ENCODE assay signal across 26 cellular contexts in genomic region chr1:243927401-243927800, GRCh38.
A peak's percentile ranks its signal among the peaks of the same experiment; 100 is the strongest.
DNase-seq lines count a peak whose midpoint lies in the region; ATAC-seq and TF ChIP-seq lines count a peak whose summit lies in the region.
"Had no signal": no experiment of that assay in that cellular context is flagged by ENCODE, and none has a peak within 500 bp of the region (broad histone marks: within the 10 kb centered on the region; RNA-seq: fewer than 3 reads in every experiment).

No MANE protein-coding gene starts in this region.

- peak overlapping the region; percentile 5 for H3K4me3 Mint-ChIP-seq in neural progenitor cell
- H3K4me3 Mint-ChIP-seq: activated naive CD4-positive, alpha-beta T cell treated with anti-CD3 and anti-CD28 coated beads, Interleukin-2, amount 50 U/mL, for 24 hours; activated T-helper 17 cell treated with anti-CD3 and anti-CD28 coated beads, Interleukin-2, amount 50 U/mL, for 72 hours; stimulated activated naive CD8-positive, alpha-beta T cell treated with anti-CD3 and anti-CD28 coated beads, Interleukin-15, amount 100 ng/mL, for 72 hours had no signal

- H3K4me3 ChIP-seq in ACC112 (ENCODE audit: low read depth, low read length) (peak overlapping the region; percentile 16; the same call in 1 of the 2 replicates), IMR-90 (ENCODE audit: insufficient read depth, low read depth, low read length) (no peak overlapping the region), ectodermal cell (ENCODE audit: insufficient read depth, low read depth, low read length) (no peak overlapping the region), neural progenitor cell (no peak overlapping the region), testis (no peak overlapping the region), sigmoid colon (no peak overlapping the region)
- H3K4me3 ChIP-seq: BLaER1, cardiac muscle cell, esophagus muscularis mucosa, tibial nerve had no signal

- dilution Hi-C loops in IMR-90 (cut with HindIII; ENCODE audit: low sequenced_read_pairs, unreplicated experiment) = no loop called here

- H3K14ac ChIP-seq in IMR-90 (replicated peaks; ENCODE audit: low read depth, low read length) = no peak overlapping the region

- no peaks in the 10 kb centered on the region for H4K20me1 ChIP-seq in IMR-90 (ENCODE audit: insufficient read depth, low read length)
- no peaks in the 10 kb centered on the region for H4K20me1 ChIP-seq in neural progenitor cell (ENCODE audit: low read depth)
- H4K20me1 ChIP-seq: BLaER1 had no signal

- peak overlapping the region; percentile 86 for H3K27ac ChIP-seq in ACC112 (ENCODE audit: low read depth, low read length)
- no peak overlapping the region for H3K27ac ChIP-seq in IMR-90 (ENCODE audit: insufficient read depth, low read length)
- H3K27ac ChIP-seq in ectodermal cell (ENCODE audit: insufficient read depth, low read depth, low read length, poor library complexity, severe bottlenecking) = peak overlapping the region; percentile 19
- H3K27ac ChIP-seq in neural progenitor cell = no peak overlapping the region
- no peak overlapping the region for H3K27ac ChIP-seq in RWPE1
- H3K27ac ChIP-seq in testis = no peak overlapping the region
- no peak overlapping the region for H3K27ac ChIP-seq in sigmoid colon
- H3K27ac ChIP-seq: BLaER1, cardiac muscle cell, esophagus muscularis mucosa, HL-60, neutrophil, tibial nerve had no signal

- 0 out of 2 replicates have a peak overlapping the region, but pooled peaks have one; percentile 5 for H3K4ac ChIP-seq in IMR-90 (ENCODE audit: low read depth, low read length)

- intact Hi-C loops in IMR-90 (cut with micrococcal nuclease) = loop anchor here (10.0 kb wide), 2 partner anchors 213 to 1537 kb away; no protein-coding TSS in a partner anchor
- intact Hi-C loops in testis (cut with DNase I; ENCODE audit: low total_unique reads) = no loop called here
- intact Hi-C loops in sigmoid colon (cut with DNase I) = no loop called here

- peaks cover 2% of the 10 kb centered on the region for H3K27me3 Mint-ChIP-seq in neural progenitor cell (ENCODE audit: insufficient read depth, low read depth)

- H3K79me2 ChIP-seq in ACC112 (ENCODE audit: control insufficient read depth, insufficient read depth, low read length, unreplicated experiment) (no peaks in the 10 kb centered on the region), neural progenitor cell (ENCODE audit: low read depth) (no peaks in the 10 kb centered on the region)

- no peak overlapping the region for H2BK5ac ChIP-seq in IMR-90 (ENCODE audit: low read depth, low read length, poor library complexity, severe bottlenecking)

- peak overlapping the region; percentile 24 for H2AK5ac ChIP-seq in IMR-90 (ENCODE audit: low read depth, low read length)

- peak overlapping the region; percentile 44 for H2BK120ac ChIP-seq in IMR-90 (ENCODE audit: low read depth, low read length)

- H3K4me1 ChIP-seq in ACC112 (ENCODE audit: control insufficient read depth, insufficient read depth, low read length, unreplicated experiment) (peaks cover 40% of the 10 kb centered on the region), IMR-90 (ENCODE audit: control insufficient read depth, insufficient read depth, low read length) (peaks cover 14% of the 10 kb centered on the region), ectodermal cell (ENCODE audit: control insufficient read depth, insufficient read depth, low read length) (peaks cover 33% of the 10 kb centered on the region), neural progenitor cell (peaks cover 59% of the 10 kb centered on the region), testis (no peaks in the 10 kb centered on the region), sigmoid colon (no peaks in the 10 kb centered on the region)
- H3K4me1 ChIP-seq: BLaER1 had no signal

- POLR2A ChIA-PET in IMR-90 (lab: Charles Lee; ENCODE audit: unreplicated experiment) = no interaction called here
- POLR2A ChIA-PET in RWPE1 (lab: Yijun Ruan, JAX; ENCODE audit: low non-redundant PET) = no interaction called here

- H2BK15ac ChIP-seq in IMR-90 (ENCODE audit: low read depth, low read length) = peak overlapping the region; percentile 52; the same call in 1 of the 3 replicates

- peak overlapping the region; percentile 33; the same call in 1 of the 2 replicates for H4K91ac ChIP-seq in IMR-90 (ENCODE audit: insufficient read depth, low read depth, low read length)

- no TSS peak for BruUV-seq in IMR-90 (replicated peaks; lab: Mats Ljungman, UMichigan)

- no peak for TF ChIP-seq EP300 in sigmoid colon (IDR thresholded peaks at IDR 0.05)

- CTCF ChIA-PET in IMR-90 (lab: Yijun Ruan, JAX) (interaction anchor here (0.6 kb wide), 1 partner anchor 123 kb away, joined by 3 read pairs; no protein-coding TSS in a partner anchor), RWPE1 (lab: Yijun Ruan, JAX) (no interaction called here)

- H3K79me1 ChIP-seq in IMR-90 (ENCODE audit: low read depth in 1 of 2, low read length in 2 of 2) = no peaks in the 10 kb centered on the region

- no peak overlapping the region for H3K23ac ChIP-seq in IMR-90 (ENCODE audit: low read depth, low read length)

- H3K4me2 ChIP-seq in IMR-90 (ENCODE audit: low read depth, low read length) = peak overlapping the region; percentile 30; the same call in 1 of the 2 replicates
- H3K4me2 ChIP-seq in neural progenitor cell = peak overlapping the region; percentile 48
- H3K4me2 ChIP-seq: BLaER1 had no signal

- H3K9ac ChIP-seq in IMR-90 (ENCODE audit: low read depth, low read length) (no peak overlapping the region), neural progenitor cell (no peak overlapping the region)
- H3K9ac ChIP-seq: BLaER1 had no signal

- H3K9me3 ChIP-seq in IMR-90 (ENCODE audit: control insufficient read depth, insufficient read depth, low read length) = no peaks in the 10 kb centered on the region
- no peaks in the 10 kb centered on the region for H3K9me3 ChIP-seq in ectodermal cell (ENCODE audit: control insufficient read depth, low read length)
- no peaks in the 10 kb centered on the region for H3K9me3 ChIP-seq in neural progenitor cell (ENCODE audit: low read depth)
- no peaks in the 10 kb centered on the region for H3K9me3 ChIP-seq in testis
- H3K9me3 ChIP-seq in sigmoid colon = no peaks in the 10 kb centered on the region
- H3K9me3 ChIP-seq: BLaER1, Caco-2, esophagus muscularis mucosa, neutrophil, tibial nerve had no signal

- DNase-seq in IMR-90 (no peak), neural progenitor cell (ENCODE audit: low spot score) (no peak), RWPE1 (ENCODE audit: low spot score) (no peak), testis (no peak), sigmoid colon (no peak)
- DNase-seq: Caco-2; DND-41; left cardiac atrium; MV-4-11; NCI-H1436 treated with DMSO at 0.1 percent for 48 hours; NCI-H2107; NCI-H774; stimulated activated naive CD8-positive, alpha-beta T cell treated with anti-CD3 and anti-CD28 coated beads, Interleukin-15, amount 100 ng/mL, for 72 hours; T-helper 9 cell had no signal

- TF ChIP-seq POLR2A in IMR-90 (IDR thresholded peaks at IDR 0.05; ENCODE audit: low read depth, low read length) (no peak), testis (IDR thresholded peaks at IDR 0.05) (no peak), sigmoid colon (IDR thresholded peaks at IDR 0.05) (no peak)

- H3K9me1 ChIP-seq in IMR-90 (ENCODE audit: insufficient read depth, low read length) = peaks cover 13% of the 10 kb centered on the region; the same call in 1 of the 2 replicates

- H4K5ac ChIP-seq in IMR-90 (ENCODE audit: low read depth, low read length) = no peak overlapping the region

- H3K9me3 Mint-ChIP-seq in neural progenitor cell = peaks cover 2% of the 10 kb centered on the region
- H3K9me3 Mint-ChIP-seq: activated naive CD4-positive, alpha-beta T cell treated with anti-CD3 and anti-CD28 coated beads, Interleukin-2, amount 50 U/mL, for 24 hours; activated T-helper 17 cell treated with anti-CD3 and anti-CD28 coated beads, Interleukin-2, amount 50 U/mL, for 72 hours; stimulated activated naive CD8-positive, alpha-beta T cell treated with anti-CD3 and anti-CD28 coated beads, Interleukin-15, amount 100 ng/mL, for 72 hours had no signal

- TF ChIP-seq RAD21 in IMR-90 (IDR thresholded peaks at IDR 0.05; ENCODE audit: low read length) = no peak

- no peak for TF ChIP-seq CTCF in IMR-90 (conservative IDR thresholded peaks at IDR 0.05; ENCODE audit: low read depth, low read length)
- TF ChIP-seq CTCF in neural progenitor cell (IDR thresholded peaks at IDR 0.05) = no peak
- no peak for TF ChIP-seq CTCF in RWPE1 (conservative IDR thresholded peaks at IDR 0.05; ENCODE audit: low read depth)
- TF ChIP-seq CTCF in testis (IDR thresholded peaks at IDR 0.05) = no peak
- no peak for TF ChIP-seq CTCF in sigmoid colon (IDR thresholded peaks at IDR 0.05)

- H3K4me1 Mint-ChIP-seq in neural progenitor cell = peaks cover 65% of the 10 kb centered on the region
- H3K4me1 Mint-ChIP-seq: activated naive CD4-positive, alpha-beta T cell treated with anti-CD3 and anti-CD28 coated beads, Interleukin-2, amount 50 U/mL, for 24 hours; activated T-helper 17 cell treated with anti-CD3 and anti-CD28 coated beads, Interleukin-2, amount 50 U/mL, for 72 hours; stimulated activated naive CD8-positive, alpha-beta T cell treated with anti-CD3 and anti-CD28 coated beads, Interleukin-15, amount 100 ng/mL, for 72 hours had no signal

- peak overlapping the region; percentile 79 for H3K27ac Mint-ChIP-seq in neural progenitor cell
- H3K27ac Mint-ChIP-seq: activated naive CD4-positive, alpha-beta T cell treated with anti-CD3 and anti-CD28 coated beads, Interleukin-2, amount 50 U/mL, for 24 hours; activated T-helper 17 cell treated with anti-CD3 and anti-CD28 coated beads, Interleukin-2, amount 50 U/mL, for 72 hours; stimulated activated naive CD8-positive, alpha-beta T cell treated with anti-CD3 and anti-CD28 coated beads, Interleukin-15, amount 100 ng/mL, for 72 hours had no signal

- in situ Hi-C loops in IMR-90 (cut with MboI; ENCODE audit: low sequenced_read_pairs) = no loop called here

- ATAC-seq in IMR-90 (ENCODE audit: low read depth) (no peak), GM21526 (IDR thresholded peaks at IDR 0.05; ENCODE audit: low FRiP score, unreplicated experiment) (no peak)
- ATAC-seq: activated T-helper 17 cell treated with anti-CD3 and anti-CD28 coated beads, Interleukin-2, amount 50 U/mL, for 72 hours; Right ventricle myocardium inferior; stimulated activated naive CD8-positive, alpha-beta T cell treated with anti-CD3 and anti-CD28 coated beads, Interleukin-15, amount 100 ng/mL, for 72 hours had no signal

- H3K18ac ChIP-seq in IMR-90 (ENCODE audit: low read depth, low read length) = 0 out of 2 replicates have a peak overlapping the region, but pooled peaks have one; percentile 63

- no peak overlapping the region for H3K56ac ChIP-seq in IMR-90 (ENCODE audit: extremely low read depth, insufficient read depth, low read length)

- H2AFZ ChIP-seq in ACC112 (ENCODE audit: low read length, unreplicated experiment) (no peak overlapping the region), IMR-90 (replicated peaks; ENCODE audit: low read length, poor library complexity) (no peak overlapping the region), neural progenitor cell (replicated peaks) (no peak overlapping the region)

- peaks cover 37% of the 10 kb centered on the region for H3F3A ChIP-seq in neural progenitor cell (ENCODE audit: low read depth)

- no peak overlapping the region for H2AK9ac ChIP-seq in IMR-90 (replicated peaks; ENCODE audit: low read depth, low read length, poor library complexity)

- H3K36me3 ChIP-seq in ACC112 (ENCODE audit: insufficient read depth, low read length) (no peaks in the 10 kb centered on the region), IMR-90 (ENCODE audit: control insufficient read depth, insufficient read depth, low read length) (no peaks in the 10 kb centered on the region), ectodermal cell (ENCODE audit: control insufficient read depth, insufficient read depth, low read length) (no peaks in the 10 kb centered on the region), neural progenitor cell (no peaks in the 10 kb centered on the region), testis (ENCODE audit: low read depth, missing control alignments) (no peaks in the 10 kb centered on the region), sigmoid colon (no peaks in the 10 kb centered on the region)
- H3K36me3 ChIP-seq: BLaER1, cardiac muscle cell, esophagus muscularis mucosa, neutrophil, tibial nerve had no signal

- peak overlapping the region; percentile 16; the same call in 1 of the 2 replicates for H2BK20ac ChIP-seq in IMR-90 (ENCODE audit: low read depth, low read length)

- H3K36me3 Mint-ChIP-seq in neural progenitor cell = no peaks in the 10 kb centered on the region
- H3K36me3 Mint-ChIP-seq: activated naive CD4-positive, alpha-beta T cell treated with anti-CD3 and anti-CD28 coated beads, Interleukin-2, amount 50 U/mL, for 24 hours had no signal

- H4K8ac ChIP-seq in IMR-90 (ENCODE audit: low read depth in 2 of 2, low read length in 2 of 2) = no peak overlapping the region

- 60% methylated on average over 1 of the region's 2 CpGs; no CpG with 5 or more reads in 1 of the 2 experiments for WGBS in IMR-90 (ENCODE audit: extremely low coverage in 2 of 2, insufficient read length in 1 of 2), 2 experiments
- 71 to 91% methylated on average over 2 of the region's 2 CpGs for WGBS in ectodermal cell, 2 experiments
- 78 to 82% methylated on average over 2 of the region's 2 CpGs for WGBS in testis, 2 donors
- WGBS in sigmoid colon, 2 donors = 74 to 84% methylated on average over 2 of the region's 2 CpGs

- H3K27me3 ChIP-seq in ACC112 (ENCODE audit: insufficient read depth, low read length) (no peaks in the 10 kb centered on the region), IMR-90 (ENCODE audit: control insufficient read depth, insufficient read depth, low read length) (peaks cover 19% of the 10 kb centered on the region), ectodermal cell (ENCODE audit: control insufficient read depth, insufficient read depth, low read length, poor library complexity, severe bottlenecking) (no peaks in the 10 kb centered on the region), neural progenitor cell (no peaks in the 10 kb centered on the region), testis (no peaks in the 10 kb centered on the region), sigmoid colon (peaks cover 0 to 12% (median 0%) of the 10 kb centered on the region in 3 donors)
- H3K27me3 ChIP-seq: BLaER1, cardiac muscle cell had no signal

Comparison
In these comparisons a context has a peak if more than half of its experiments do, and no peak if none do; other contexts are left out.
1. H3K27ac ChIP-seq: peak in ACC112 (single experiment) and ectodermal cell (single experiment); none in IMR-90 (single experiment), neural progenitor cell (single experiment), RWPE1 (single experiment), testis (0 of 2) and sigmoid colon (0 of 4).